ENCODE assay signal across 1 cellular context in genomic region chr2:84956334-84957297, GRCh38.
TF ChIP-seq lines count a peak whose summit lies in the region.

No MANE protein-coding gene starts in this region.

TF ChIP-seq in HCT116, 20 proteins besides CTCF, POLR2A, EP300 and RAD21 (continued from another document):
- TF ChIP-seq ZBTB33 (IDR thresholded peaks at IDR 0.05; ENCODE audit: extremely low read depth, insufficient replicate concordance, low read length) (no peak), EZH2phosphoT487 (IDR thresholded peaks at IDR 0.05; ENCODE audit: borderline replicate concordance) (no peak), FOSL1 (IDR thresholded peaks at IDR 0.05; ENCODE audit: low read depth) (no peak), EZH2 (IDR thresholded peaks at IDR 0.05) (no peak)
